Comparison of ENCODE assay signal across 8 cellular contexts in genomic region chr7:99504603-99505323, GRCh38. TPM values are rescaled to one million over a fixed set of nuclear protein-coding genes. Genes with fewer than 3 reads are reported as not detected.
DNase-seq lines count a peak whose midpoint lies in the region; ATAC-seq and TF ChIP-seq lines count a peak whose summit lies in the region.

TSS of gene ZKSCAN5 (plus strand) at chr7:99504662. CDS start at chr7:99506045, 1,383 bp downstream.

- POLR2A ChIA-PET in activated B cell treated with CpG ODN at 0.5 μM for 24 hours (lab: Charles Lee) = interaction anchor here (0.5 to 4.6 kb wide), 30 partner anchors 9 to 1713 kb away, joined by 3 to 69 read pairs (median 4); partner anchors contain the start of genes ARPC1A, ATP5MF, BUD31 and CPSF4

- no peaks in the 10 kb centered on the region for H3K27me3 Mint-ChIP-seq in activated B cell treated with CpG ODN at 0.5 μM for 24 hours

- ATAC-seq in GM19023 (IDR thresholded peaks at IDR 0.05; ENCODE audit: unreplicated experiment) = peak; percentile 80
- ATAC-seq in HG03196 (IDR thresholded peaks at IDR 0.05; ENCODE audit: unreplicated experiment) = peak; percentile 74
- ATAC-seq in activated B cell treated with CpG ODN at 0.5 μM for 24 hours (ENCODE audit: low read depth) = peak; percentile 84

- H3K4me1 Mint-ChIP-seq in activated B cell treated with CpG ODN at 0.5 μM for 24 hours = peaks cover 38% of the 10 kb centered on the region

- H3K9me3 Mint-ChIP-seq in activated B cell treated with CpG ODN at 0.5 μM for 24 hours = no peaks in the 10 kb centered on the region

- peaks cover 12% of the 10 kb centered on the region for H3K36me3 Mint-ChIP-seq in activated B cell treated with CpG ODN at 0.5 μM for 24 hours (ENCODE audit: low read depth)

- CTCF ChIA-PET in activated B cell treated with CpG ODN at 0.5 μM for 24 hours (lab: Charles Lee) = interaction anchor here (1.3 kb wide), 1 partner anchor 112 kb away, joined by 4 read pairs; the partner anchor contains the start of gene ZSCAN25

- H3K27ac Mint-ChIP-seq in activated B cell treated with CpG ODN at 0.5 μM for 24 hours = peak within 1 kb of the TSS; percentile 98

- peak within 1 kb of the TSS; percentile 98 for H3K4me3 Mint-ChIP-seq in activated B cell treated with CpG ODN at 0.5 μM for 24 hours

- TF ChIP-seq CTCF in AG09309 (IDR thresholded peaks at IDR 0.05; ENCODE audit: control insufficient read depth, insufficient read depth, low read depth, low read length, missing control alignments) (no peak), activated B cell treated with CpG ODN at 0.5 μM for 24 hours (IDR thresholded peaks at IDR 0.05) (no peak)

- intact Hi-C loops in activated B cell treated with CpG ODN at 0.5 μM for 24 hours (cut with micrococcal nuclease) = loop anchor here (1.0 to 5.0 kb wide), 12 partner anchors 32 to 1748 kb away; partner anchors contain the start of genes ARPC1B, ATP5MF, BUD31 and CPSF4

- H3K4me3 ChIP-seq in AG09309 (ENCODE audit: control insufficient read depth, low read depth, low read length) = peak within 1 kb of the TSS; percentile 88

- DNase-seq in AG09309 (ENCODE audit: low read depth) = peak; percentile 89
- peak; percentile 94 for DNase-seq in NCI-H345 (lab: John Stamatoyannopoulos, UW)
- peak; percentile 93 for DNase-seq in activated B cell treated with CpG ODN at 0.5 μM for 24 hours
- peak; percentile 95 for DNase-seq in central memory CD4-positive, alpha-beta T cell
- DNase-seq in iris pigment epithelial cell (ENCODE audit: low read depth) = peak; percentile 98
- peak; percentile 91 to 95 for DNase-seq in stimulated activated CD4-positive, alpha-beta T cell treated with anti-CD3 and anti-CD28 coated beads, Interleukin-12 subunit alpha, Interleukin-12 subunit beta, amount 100 ng/mL, for 24 hours (ENCODE audit: low read depth in 2 of 2)

RNA-seq across cellular contexts. Expression of gene ZKSCAN5, which starts in this region (rescaled TPM):
- total RNA-seq in activated B cell treated with CpG ODN at 0.5 μM for 24 hours = 9.5 and 10.3 TPM in 2 replicates

Comparison
In these comparisons a context has a peak if more than half of its experiments do, and no peak if none do; other contexts are left out.
1. Peak in every context shown above with its lines: DNase-seq, ATAC-seq and H3K4me3 ChIP-seq.